In genomic region chr1:52426391-52426790, GRCh38 we compare ENCODE assay signal across 11 cellular contexts. TPM values are rescaled to one million over a fixed set of nuclear protein-coding genes. Genes with fewer than 3 reads are reported as not detected.
A peak's percentile ranks its signal among the peaks of the same experiment; 100 is the strongest.
DNase-seq lines count a peak whose midpoint lies in the region; ATAC-seq, FAIRE-seq and TF ChIP-seq lines count a peak whose summit lies in the region.
"Had no signal": no experiment of that assay in that cellular context is flagged by ENCODE, and none has a peak within 500 bp of the region (broad histone marks: within the 10 kb centered on the region; RNA-seq: fewer than 3 reads in every experiment).

No MANE protein-coding gene starts in this region.

- no peak overlapping the region for H3K4ac ChIP-seq in IMR-90 (ENCODE audit: low read depth, low read length)

- H3K79me1 ChIP-seq in IMR-90 (ENCODE audit: low read depth in 1 of 2, low read length in 2 of 2): peaks cover 3 to 31% of the 10 kb centered on the region in 2 experiments; a peak in 3 of 4 replicates

- WGBS in IMR-90 (ENCODE audit: extremely low coverage in 2 of 2, insufficient read length in 1 of 2), 2 experiments: no CpG with 5 or more reads among the region's 3 CpGs

- H2BK120ac ChIP-seq in IMR-90 (ENCODE audit: low read depth, low read length): no peak overlapping the region

- H3K4me3 Mint-ChIP-seq in CD8-positive, alpha-beta memory T cell: no peak overlapping the region
- no peak overlapping the region for H3K4me3 Mint-ChIP-seq in natural killer cell

- no peak overlapping the region for H3K4me3 ChIP-seq in CD8-positive, alpha-beta memory T cell (ENCODE audit: low read length)
- H3K4me3 ChIP-seq in IMR-90 (ENCODE audit: insufficient read depth, low read depth, low read length) (no peak overlapping the region), bronchial epithelial cell (ENCODE audit: low read depth, low read length) (no peak overlapping the region)
- H3K4me3 ChIP-seq: body of pancreas had no signal

- H2BK5ac ChIP-seq in IMR-90 (ENCODE audit: low read depth, low read length, poor library complexity, severe bottlenecking): no peak overlapping the region

- H3K4me1 ChIP-seq in CD8-positive, alpha-beta memory T cell (ENCODE audit: insufficient read depth, low read length): peaks cover 37% of the 10 kb centered on the region
- H3K4me1 ChIP-seq in IMR-90 (ENCODE audit: control insufficient read depth, insufficient read depth, low read length): peaks cover 16% of the 10 kb centered on the region
- H3K4me1 ChIP-seq: body of pancreas had no signal

- BruUV-seq in IMR-90 (replicated peaks; lab: Mats Ljungman, UMichigan): no TSS peak

- H3K4me2 ChIP-seq in IMR-90 (ENCODE audit: low read depth, low read length): no peak overlapping the region

- H2AK5ac ChIP-seq in IMR-90 (ENCODE audit: low read depth, low read length): no peak overlapping the region

- H2AFZ ChIP-seq in IMR-90 (replicated peaks; ENCODE audit: low read length, poor library complexity): no peak overlapping the region

- FAIRE-seq in bronchial epithelial cell (lab: Jason Lieb, UNC): no peak

- no peak overlapping the region for H2BK20ac ChIP-seq in IMR-90 (ENCODE audit: low read depth, low read length)

- no peak for TF ChIP-seq RAD21 in IMR-90 (IDR thresholded peaks at IDR 0.05; ENCODE audit: low read length)

- H3K9me1 ChIP-seq in IMR-90 (ENCODE audit: insufficient read depth, low read length): peaks cover 15% of the 10 kb centered on the region

- peak overlapping the region; percentile 62 to 99 (median 76) for H3K27ac Mint-ChIP-seq in CD8-positive, alpha-beta memory T cell
- peak overlapping the region; percentile 86 to 98 for H3K27ac Mint-ChIP-seq in natural killer cell

- dilution Hi-C loops in IMR-90 (cut with HindIII; ENCODE audit: low sequenced_read_pairs, unreplicated experiment): no loop called here

- no peak for TF ChIP-seq POLR2A in IMR-90 (IDR thresholded peaks at IDR 0.05; ENCODE audit: low read depth, low read length)

- H3K9me3 ChIP-seq in CD8-positive, alpha-beta memory T cell (ENCODE audit: low read length): no peaks in the 10 kb centered on the region
- H3K9me3 ChIP-seq in IMR-90 (ENCODE audit: control insufficient read depth, insufficient read depth, low read length): no peaks in the 10 kb centered on the region
- H3K9me3 ChIP-seq: body of pancreas had no signal

- H3K9me3 Mint-ChIP-seq in CD8-positive, alpha-beta memory T cell: no peaks in the 10 kb centered on the region
- H3K9me3 Mint-ChIP-seq in natural killer cell: no peaks in the 10 kb centered on the region

- peaks cover 6 to 51% (median 25%) of the 10 kb centered on the region in 3 donors for H3K36me3 Mint-ChIP-seq in CD8-positive, alpha-beta memory T cell
- H3K36me3 Mint-ChIP-seq in natural killer cell: peaks cover 7% of the 10 kb centered on the region

- no peak overlapping the region for H3K27ac ChIP-seq in CD8-positive, alpha-beta memory T cell (ENCODE audit: low read depth, low read length)
- H3K27ac ChIP-seq in IMR-90 (ENCODE audit: insufficient read depth, low read length): no peak overlapping the region
- H3K27ac ChIP-seq: body of pancreas had no signal

- intact Hi-C loops in IMR-90 (cut with micrococcal nuclease): loop anchor here (5.0 kb wide), 1 partner anchor 261 kb away; no protein-coding TSS in a partner anchor
- intact Hi-C loops in natural killer cell (cut with micrococcal nuclease): no loop called here

- H2BK15ac ChIP-seq in IMR-90 (ENCODE audit: low read depth, low read length): no peak overlapping the region

- no peak for DNase-seq in CD8-positive, alpha-beta memory T cell
- DNase-seq in IMR-90 (peak; percentile 86), bronchial epithelial cell (ENCODE audit: low read depth) (peak; percentile 60), natural killer cell (no peak), NCI-H146 treated with DMSO at 0.1 percent for 48 hours (lab: John Stamatoyannopoulos, UW; ENCODE audit: unreplicated experiment) (no peak), NCI-H1417 treated with DMSO at 0.1 percent for 48 hours (lab: John Stamatoyannopoulos, UW) (no peak), left lobe of liver (ENCODE audit: low spot score) (no peak), LoVo (ENCODE audit: low spot score) (no peak)
- DNase-seq: body of pancreas, NCI-H1694 treated with DMSO at 0.1 percent for 48 hours, right cardiac atrium had no signal

- H3K18ac ChIP-seq in IMR-90 (ENCODE audit: low read depth, low read length): no peak overlapping the region

- in situ Hi-C loops in IMR-90 (cut with MboI; ENCODE audit: low sequenced_read_pairs): no loop called here

- H4K91ac ChIP-seq in IMR-90 (ENCODE audit: insufficient read depth, low read depth, low read length): no peak overlapping the region

- no peaks in the 10 kb centered on the region for H3K27me3 ChIP-seq in CD8-positive, alpha-beta memory T cell (ENCODE audit: insufficient read depth, low read length, poor library complexity, severe bottlenecking)
- no peaks in the 10 kb centered on the region for H3K27me3 ChIP-seq in IMR-90 (ENCODE audit: control insufficient read depth, insufficient read depth, low read length)
- no peaks in the 10 kb centered on the region for H3K27me3 ChIP-seq in bronchial epithelial cell (ENCODE audit: control insufficient read depth, insufficient read depth, low read length)
- H3K27me3 ChIP-seq: body of pancreas had no signal

- no peak for TF ChIP-seq CTCF in IMR-90 (conservative IDR thresholded peaks at IDR 0.05; ENCODE audit: low read depth, low read length)
- TF ChIP-seq CTCF in bronchial epithelial cell (IDR thresholded peaks at IDR 0.05; ENCODE audit: insufficient read depth, low read length, severe bottlenecking): no peak
- no peak for TF ChIP-seq CTCF in natural killer cell (IDR thresholded peaks at IDR 0.05)

- H3K14ac ChIP-seq in IMR-90 (replicated peaks; ENCODE audit: low read depth, low read length): no peak overlapping the region

- no peak overlapping the region for H4K5ac ChIP-seq in IMR-90 (ENCODE audit: low read depth, low read length)

- H3K9ac ChIP-seq in IMR-90 (ENCODE audit: low read depth, low read length): no peak overlapping the region

- peaks cover 8% of the 10 kb centered on the region for H3K36me3 ChIP-seq in CD8-positive, alpha-beta memory T cell (ENCODE audit: insufficient read depth, low read length)
- H3K36me3 ChIP-seq in IMR-90 (ENCODE audit: control insufficient read depth, insufficient read depth, low read length) (peaks cover 21% of the 10 kb centered on the region), bronchial epithelial cell (ENCODE audit: control insufficient read depth, insufficient read depth, low read length) (peaks cover 5% of the 10 kb centered on the region)

- peaks cover 29 to 41% (median 38%) of the 10 kb centered on the region in 3 donors for H3K4me1 Mint-ChIP-seq in CD8-positive, alpha-beta memory T cell
- peaks cover 16 to 26% of the 10 kb centered on the region in 2 donors for H3K4me1 Mint-ChIP-seq in natural killer cell

- H3K56ac ChIP-seq in IMR-90 (ENCODE audit: extremely low read depth, insufficient read depth, low read length): no peak overlapping the region

- H4K20me1 ChIP-seq in IMR-90 (ENCODE audit: insufficient read depth, low read length): peaks cover 10% of the 10 kb centered on the region; the same call in 1 of the 2 replicates

- H4K8ac ChIP-seq in IMR-90 (ENCODE audit: low read depth in 2 of 2, low read length in 2 of 2): no peak overlapping the region

- POLR2A ChIA-PET in CD8-positive, alpha-beta memory T cell (lab: Charles Lee): no interaction called here
- POLR2A ChIA-PET in IMR-90 (lab: Charles Lee; ENCODE audit: unreplicated experiment): interaction anchor here (0.5 kb wide), 1 partner anchor 345 kb away, joined by 12 read pairs; no protein-coding TSS in a partner anchor

- no peaks in the 10 kb centered on the region for H3K27me3 Mint-ChIP-seq in CD8-positive, alpha-beta memory T cell
- no peaks in the 10 kb centered on the region for H3K27me3 Mint-ChIP-seq in natural killer cell (ENCODE audit: low read depth in 2 of 2)

- no peak overlapping the region for H2AK9ac ChIP-seq in IMR-90 (replicated peaks; ENCODE audit: low read depth, low read length, poor library complexity)

- no peak overlapping the region for H3K23ac ChIP-seq in IMR-90 (ENCODE audit: low read depth, low read length)

- ATAC-seq in IMR-90 (ENCODE audit: low read depth): peak; percentile 89
- ATAC-seq in natural killer cell: no peak
- no peak for ATAC-seq in left lobe of liver
- ATAC-seq: body of pancreas, right cardiac atrium had no signal

- CTCF ChIA-PET in CD8-positive, alpha-beta memory T cell (lab: Charles Lee): no interaction called here
- CTCF ChIA-PET in IMR-90 (lab: Yijun Ruan, JAX): interaction anchor here (1.1 to 1.8 kb wide), 2 partner anchors 15 to 22 kb away, joined by 3 to 6 read pairs; partner anchors contain the start of gene PRPF38A

TF ChIP-seq in IMR-90, 13 proteins besides CTCF, POLR2A, EP300 and RAD21 (continues in another document):
- no peak for TF ChIP-seq MAZ (IDR thresholded peaks at IDR 0.05; ENCODE audit: borderline replicate concordance, low read depth, low read length)
- no peak for TF ChIP-seq MXI1 (IDR thresholded peaks at IDR 0.05; ENCODE audit: borderline replicate concordance, low read depth, low read length)
- no peak for TF ChIP-seq RCOR1 (IDR thresholded peaks at IDR 0.05; ENCODE audit: insufficient replicate concordance, low read length)
- TF ChIP-seq BHLHE40 (IDR thresholded peaks at IDR 0.05; ENCODE audit: low read depth, low read length): no peak
- TF ChIP-seq, protein P1, sequence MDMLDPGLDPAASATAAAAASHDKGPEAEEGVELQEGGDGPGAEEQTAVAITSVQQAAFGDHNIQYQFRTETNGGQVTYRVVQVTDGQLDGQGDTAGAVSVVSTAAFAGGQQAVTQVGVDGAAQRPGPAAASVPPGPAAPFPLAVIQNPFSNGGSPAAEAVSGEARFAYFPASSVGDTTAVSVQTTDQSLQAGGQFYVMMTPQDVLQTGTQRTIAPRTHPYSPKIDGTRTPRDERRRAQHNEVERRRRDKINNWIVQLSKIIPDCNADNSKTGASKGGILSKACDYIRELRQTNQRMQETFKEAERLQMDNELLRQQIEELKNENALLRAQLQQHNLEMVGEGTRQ (IDR thresholded peaks at IDR 0.05; ENCODE audit: low read depth, low read length): no peak

RNA-seq across cellular contexts. Expression of gene PRPF38A, which starts 22.0 kb away (rescaled TPM):
- total RNA-seq in CD8-positive, alpha-beta memory T cell: 100 to 1,000 TPM; 123 to 126 TPM
- polyA plus RNA-seq in CD8-positive, alpha-beta memory T cell: 46.4 TPM
- total RNA-seq in IMR-90 (2012; rRNA removed) (17.2 and 23.5 TPM in 2 replicates), bronchial epithelial cell (6.6 and 8.7 TPM in 2 replicates), natural killer cell (10 to 100 TPM; 73.9 to 97.2 (median 95.4) TPM), left lobe of liver (11.8 TPM)
- 14.9 and 19.0 TPM in 2 replicates for polyA plus RNA-seq in IMR-90 (2012; rRNA removed)
- polyA plus RNA-seq in IMR-90 (2012; cell fraction: cytosol; rRNA removed): 7.7 and 16.6 TPM in 2 replicates
- polyA plus RNA-seq in IMR-90 (2012; cell fraction: nucleus; rRNA removed; ENCODE audit: low replicate concordance): 10.3 and 43.7 TPM in 2 replicates

RNA-seq across cellular contexts. Expression of gene ORC1, which starts 22.2 kb away (rescaled TPM):
- total RNA-seq in CD8-positive, alpha-beta memory T cell: 10 to 100 TPM; 39.8 to 40.6 TPM
- 0.55 TPM for polyA plus RNA-seq in CD8-positive, alpha-beta memory T cell
- total RNA-seq in IMR-90 (2012; rRNA removed): 9.7 and 10.6 TPM in 2 replicates
- 5.9 and 6.3 TPM in 2 replicates for polyA plus RNA-seq in IMR-90 (2012; rRNA removed)
- 1.9 and 2.9 TPM in 2 replicates for polyA plus RNA-seq in IMR-90 (2012; cell fraction: cytosol; rRNA removed)
- polyA plus RNA-seq in IMR-90 (2012; cell fraction: nucleus; rRNA removed; ENCODE audit: low replicate concordance): 3.2 and 3.3 TPM in 2 replicates
- 0.26 TPM in 2 replicates for total RNA-seq in bronchial epithelial cell
- total RNA-seq in natural killer cell: 1 to 10 TPM; 1.9 to 2.6 (median 2.1) TPM
- total RNA-seq in left lobe of liver: 0.38 TPM

Comparison
In these comparisons a context has a peak if more than half of its experiments do, and no peak if none do; other contexts are left out.
1. DNase-seq: peak in IMR-90 (single experiment) and bronchial epithelial cell (single experiment); none in CD8-positive, alpha-beta memory T cell (0 of 5), natural killer cell (single experiment), NCI-H146 treated with DMSO at 0.1 percent for 48 hours (single experiment), NCI-H1417 treated with DMSO at 0.1 percent for 48 hours (single experiment), left lobe of liver (single experiment) and LoVo (single experiment).